In the genomic region with DNA sequence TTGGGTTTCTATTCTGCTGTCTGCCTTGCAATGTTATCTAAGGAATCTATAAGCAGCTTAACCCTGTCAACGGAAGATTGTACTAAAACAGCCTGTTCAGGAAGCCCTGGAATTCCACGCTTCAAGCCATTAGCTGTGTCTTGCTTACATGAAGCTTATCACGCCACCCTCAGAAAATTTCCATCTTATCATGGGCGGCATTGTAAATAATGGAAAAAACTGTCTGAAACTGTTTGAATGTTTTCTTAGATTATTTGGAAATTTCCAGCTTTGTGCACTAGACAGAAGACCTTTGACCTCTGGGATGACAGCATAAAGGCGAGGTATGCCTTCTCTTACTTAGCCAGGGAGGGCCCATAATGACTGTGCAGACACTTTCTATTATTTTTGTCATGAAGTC, we compare ENCODE assay signal across 20 cellular contexts.
DNase-seq lines count a peak whose midpoint lies in the region; ATAC-seq and TF ChIP-seq lines count a peak whose summit lies in the region.
"Had no signal": no experiment of that assay in that cellular context is flagged by ENCODE, and none has a peak within 500 bp of the region (broad histone marks: within the 10 kb centered on the region; RNA-seq: fewer than 3 reads in every experiment).

No MANE protein-coding gene starts in this region.

- no peak for ATAC-seq in GM18511 (IDR thresholded peaks at IDR 0.05; ENCODE audit: unreplicated experiment)
- ATAC-seq in GM21360 (IDR thresholded peaks at IDR 0.05; ENCODE audit: unreplicated experiment) = no peak
- no peak for ATAC-seq in stimulated activated naive B cell treated with anti-CD40 and anti-IgM and Interleukin-4, amounts not matched to agents 10 μg/mL and 1 μg/mL and 100 μg/mL, for 72 hours (replicated peaks)
- ATAC-seq: activated naive CD8-positive, alpha-beta T cell treated with anti-CD3 and anti-CD28 coated beads, Interleukin-2, amount 50 U/mL, for 24 hours; activated T-helper 17 cell treated with anti-CD3 and anti-CD28 coated beads, Interleukin-2, amount 50 U/mL, for 72 hours; foreskin keratinocyte had no signal

- H3K36me3 ChIP-seq in mesodermal cell (ENCODE audit: control insufficient read depth, insufficient read depth, low read length) = no peaks in the 10 kb centered on the region
- H3K36me3 ChIP-seq: upper lobe of left lung, WERI-Rb-1 had no signal

- H3K27me3 Mint-ChIP-seq in type B pancreatic cell = no peaks in the 10 kb centered on the region
- no peaks in the 10 kb centered on the region for H3K27me3 Mint-ChIP-seq in stimulated activated naive B cell treated with anti-CD40 and anti-IgM and Interleukin-4, amounts not matched to agents 10 μg/mL and 1 μg/mL and 100 μg/mL, for 72 hours
- H3K27me3 Mint-ChIP-seq: activated naive CD8-positive, alpha-beta T cell treated with anti-CD3 and anti-CD28 coated beads, Interleukin-2, amount 50 U/mL, for 24 hours; activated T-helper 17 cell treated with anti-CD3 and anti-CD28 coated beads, Interleukin-2, amount 50 U/mL, for 72 hours had no signal

- no peak overlapping the region for H3K4me3 ChIP-seq in choroid plexus epithelial cell (ENCODE audit: low read depth, low read length)
- H3K4me3 ChIP-seq in mesodermal cell (ENCODE audit: extremely low read depth, insufficient read depth, low read length, poor library complexity, severe bottlenecking) = no peak overlapping the region
- H3K4me3 ChIP-seq: dorsolateral prefrontal cortex, upper lobe of left lung had no signal

- H3K27ac ChIP-seq in mesodermal cell (ENCODE audit: low read depth, low read length, severe bottlenecking) = peak overlapping the region; percentile 64
- H3K27ac ChIP-seq: foreskin keratinocyte, parathyroid adenoma, WERI-Rb-1 had no signal

- no peak for TF ChIP-seq CTCF in choroid plexus epithelial cell (conservative IDR thresholded peaks at IDR 0.05; ENCODE audit: low read depth, low read length)
- TF ChIP-seq CTCF in type B pancreatic cell (conservative IDR thresholded peaks at IDR 0.05) = no peak

- H3K4me1 Mint-ChIP-seq in type B pancreatic cell (ENCODE audit: unreplicated experiment) = peaks cover 16% of the 10 kb centered on the region
- peaks cover 7 to 23% of the 10 kb centered on the region in 2 donors for H3K4me1 Mint-ChIP-seq in stimulated activated naive B cell treated with anti-CD40 and anti-IgM and Interleukin-4, amounts not matched to agents 10 μg/mL and 1 μg/mL and 100 μg/mL, for 72 hours
- H3K4me1 Mint-ChIP-seq: activated T-helper 17 cell treated with anti-CD3 and anti-CD28 coated beads, Interleukin-2, amount 50 U/mL, for 72 hours had no signal

- H3K9me3 ChIP-seq in mesodermal cell (ENCODE audit: control insufficient read depth, low read length) = no peaks in the 10 kb centered on the region
- H3K9me3 ChIP-seq: upper lobe of left lung had no signal

- WGBS in mesodermal cell (ENCODE audit: insufficient coverage in 2 of 2), 2 experiments = 85 to 90% methylated on average over 3 of the region's 5 CpGs

- no peak overlapping the region for H3K4me3 Mint-ChIP-seq in type B pancreatic cell
- no peak overlapping the region for H3K4me3 Mint-ChIP-seq in stimulated activated naive B cell treated with anti-CD40 and anti-IgM and Interleukin-4, amounts not matched to agents 10 μg/mL and 1 μg/mL and 100 μg/mL, for 72 hours
- H3K4me3 Mint-ChIP-seq: activated naive CD8-positive, alpha-beta T cell treated with anti-CD3 and anti-CD28 coated beads, Interleukin-2, amount 50 U/mL, for 24 hours; activated T-helper 17 cell treated with anti-CD3 and anti-CD28 coated beads, Interleukin-2, amount 50 U/mL, for 72 hours; stimulated activated naive CD8-positive, alpha-beta T cell treated with anti-CD3 and anti-CD28 coated beads, Interleukin-15, Interleukin-2, amounts not matched to agents 100 ng/mL and 50 ng/mL, for 24 hours had no signal

- H3K27ac Mint-ChIP-seq in type B pancreatic cell = peak overlapping the region; percentile 12
- H3K27ac Mint-ChIP-seq in stimulated activated naive B cell treated with anti-CD40 and anti-IgM and Interleukin-4, amounts not matched to agents 10 μg/mL and 1 μg/mL and 100 μg/mL, for 72 hours = no peak overlapping the region
- H3K27ac Mint-ChIP-seq: activated naive CD8-positive, alpha-beta T cell treated with anti-CD3 and anti-CD28 coated beads, Interleukin-2, amount 50 U/mL, for 24 hours; activated T-helper 17 cell treated with anti-CD3 and anti-CD28 coated beads, Interleukin-2, amount 50 U/mL, for 72 hours; stimulated activated naive CD8-positive, alpha-beta T cell treated with anti-CD3 and anti-CD28 coated beads, Interleukin-15, Interleukin-2, amounts not matched to agents 100 ng/mL and 50 ng/mL, for 24 hours had no signal

- H3K9me3 Mint-ChIP-seq in type B pancreatic cell = peaks cover 5% of the 10 kb centered on the region
- peaks cover 0 to 2% of the 10 kb centered on the region in 2 donors for H3K9me3 Mint-ChIP-seq in stimulated activated naive B cell treated with anti-CD40 and anti-IgM and Interleukin-4, amounts not matched to agents 10 μg/mL and 1 μg/mL and 100 μg/mL, for 72 hours
- H3K9me3 Mint-ChIP-seq: activated naive CD8-positive, alpha-beta T cell treated with anti-CD3 and anti-CD28 coated beads, Interleukin-2, amount 50 U/mL, for 24 hours; activated T-helper 17 cell treated with anti-CD3 and anti-CD28 coated beads, Interleukin-2, amount 50 U/mL, for 72 hours; stimulated activated naive CD8-positive, alpha-beta T cell treated with anti-CD3 and anti-CD28 coated beads, Interleukin-15, Interleukin-2, amounts not matched to agents 100 ng/mL and 50 ng/mL, for 24 hours had no signal

- H3K4me1 ChIP-seq in mesodermal cell (ENCODE audit: control insufficient read depth, insufficient read depth, low read length, poor library complexity, severe bottlenecking) = peaks cover 15% of the 10 kb centered on the region
- H3K4me1 ChIP-seq: foreskin keratinocyte had no signal

- no peaks in the 10 kb centered on the region for H3K36me3 Mint-ChIP-seq in type B pancreatic cell
- peaks cover 0 to 3% of the 10 kb centered on the region in 2 donors for H3K36me3 Mint-ChIP-seq in stimulated activated naive B cell treated with anti-CD40 and anti-IgM and Interleukin-4, amounts not matched to agents 10 μg/mL and 1 μg/mL and 100 μg/mL, for 72 hours

- DNase-seq in OCI-M2 (lab: John Stamatoyannopoulos, UW; ENCODE audit: unreplicated experiment) = peak; percentile 34
- peak; percentile 65 for DNase-seq in choroid plexus epithelial cell (ENCODE audit: low read depth)
- DNase-seq in type B pancreatic cell (ENCODE audit: extremely low spot score, unreplicated experiment) = no peak
- DNase-seq in stimulated activated naive B cell treated with anti-CD40 and anti-IgM and Interleukin-4, amounts not matched to agents 10 μg/mL and 1 μg/mL and 100 μg/mL, for 72 hours = no peak
- DNase-seq: activated CD4-positive, alpha-beta T cell treated with anti-CD3 and anti-CD28 coated beads, Interleukin-2, amount 50 U/mL, for 1 hour; activated naive CD8-positive, alpha-beta T cell treated with anti-CD3 and anti-CD28 coated beads, Interleukin-2, amount 50 U/mL, for 24 hours; AML-193; dorsolateral prefrontal cortex; foreskin keratinocyte; NCI-H1436; Right ventricle myocardium superior; T-helper 1 cell; WERI-Rb-1 had no signal

Comparison
In these comparisons a context has a peak if more than half of its experiments do, and no peak if none do; other contexts are left out.
1. DNase-seq: peak in OCI-M2 (single experiment) and choroid plexus epithelial cell (single experiment); none in type B pancreatic cell (single experiment) and stimulated activated naive B cell treated with anti-CD40 and anti-IgM and Interleukin-4, amounts not matched to agents 10 μg/mL and 1 μg/mL and 100 μg/mL, for 72 hours (single experiment).